1 cellular context compared by ENCODE assay signal in the genomic region with DNA sequence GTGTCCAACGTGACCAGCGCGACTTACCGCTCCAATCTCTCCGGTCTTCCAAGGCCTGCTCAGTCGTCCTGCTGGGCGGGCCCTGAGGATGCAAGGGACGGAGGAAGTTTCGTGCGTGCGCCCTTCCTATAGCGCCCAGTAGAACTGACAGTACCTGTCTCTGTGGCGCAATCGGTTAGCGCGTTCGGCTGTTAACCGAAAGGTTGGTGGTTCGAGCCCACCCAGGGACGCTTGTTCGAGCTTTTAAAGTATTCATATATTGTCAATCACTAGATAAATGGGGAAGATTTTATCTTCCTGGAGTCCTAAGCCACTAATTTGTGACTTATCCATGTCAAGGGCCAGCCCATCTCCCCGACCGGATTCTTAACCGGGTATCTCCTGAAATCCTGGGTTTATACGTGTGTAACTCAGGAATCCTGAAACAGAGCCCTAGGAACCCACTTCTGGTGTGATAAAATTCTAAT.
TF ChIP-seq lines count a peak whose summit lies in the region.

No MANE protein-coding gene starts in this region.

TF ChIP-seq in HepG2, 621 proteins besides CTCF, POLR2A, EP300 and RAD21 (continued from another document):
- TF ChIP-seq, protein P1, sequence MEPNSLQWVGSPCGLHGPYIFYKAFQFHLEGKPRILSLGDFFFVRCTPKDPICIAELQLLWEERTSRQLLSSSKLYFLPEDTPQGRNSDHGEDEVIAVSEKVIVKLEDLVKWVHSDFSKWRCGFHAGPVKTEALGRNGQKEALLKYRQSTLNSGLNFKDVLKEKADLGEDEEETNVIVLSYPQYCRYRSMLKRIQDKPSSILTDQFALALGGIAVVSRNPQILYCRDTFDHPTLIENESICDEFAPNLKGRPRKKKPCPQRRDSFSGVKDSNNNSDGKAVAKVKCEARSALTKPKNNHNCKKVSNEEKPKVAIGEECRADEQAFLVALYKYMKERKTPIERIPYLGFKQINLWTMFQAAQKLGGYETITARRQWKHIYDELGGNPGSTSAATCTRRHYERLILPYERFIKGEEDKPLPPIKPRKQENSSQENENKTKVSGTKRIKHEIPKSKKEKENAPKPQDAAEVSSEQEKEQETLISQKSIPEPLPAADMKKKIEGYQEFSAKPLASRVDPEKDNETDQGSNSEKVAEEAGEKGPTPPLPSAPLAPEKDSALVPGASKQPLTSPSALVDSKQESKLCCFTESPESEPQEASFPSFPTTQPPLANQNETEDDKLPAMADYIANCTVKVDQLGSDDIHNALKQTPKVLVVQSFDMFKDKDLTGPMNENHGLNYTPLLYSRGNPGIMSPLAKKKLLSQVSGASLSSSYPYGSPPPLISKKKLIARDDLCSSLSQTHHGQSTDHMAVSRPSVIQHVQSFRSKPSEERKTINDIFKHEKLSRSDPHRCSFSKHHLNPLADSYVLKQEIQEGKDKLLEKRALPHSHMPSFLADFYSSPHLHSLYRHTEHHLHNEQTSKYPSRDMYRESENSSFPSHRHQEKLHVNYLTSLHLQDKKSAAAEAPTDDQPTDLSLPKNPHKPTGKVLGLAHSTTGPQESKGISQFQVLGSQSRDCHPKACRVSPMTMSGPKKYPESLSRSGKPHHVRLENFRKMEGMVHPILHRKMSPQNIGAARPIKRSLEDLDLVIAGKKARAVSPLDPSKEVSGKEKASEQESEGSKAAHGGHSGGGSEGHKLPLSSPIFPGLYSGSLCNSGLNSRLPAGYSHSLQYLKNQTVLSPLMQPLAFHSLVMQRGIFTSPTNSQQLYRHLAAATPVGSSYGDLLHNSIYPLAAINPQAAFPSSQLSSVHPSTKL (CRISPR knock-in tag; IDR thresholded peaks at IDR 0.05): peak; percentile 22; the same call in 1 of the 2 replicates
- TF ChIP-seq SAP130 (CRISPR knock-in tag; IDR thresholded peaks at IDR 0.05; ENCODE audit: low read depth): peak; percentile 25; the same call in 1 of the 2 replicates
- TF ChIP-seq, protein P2, sequence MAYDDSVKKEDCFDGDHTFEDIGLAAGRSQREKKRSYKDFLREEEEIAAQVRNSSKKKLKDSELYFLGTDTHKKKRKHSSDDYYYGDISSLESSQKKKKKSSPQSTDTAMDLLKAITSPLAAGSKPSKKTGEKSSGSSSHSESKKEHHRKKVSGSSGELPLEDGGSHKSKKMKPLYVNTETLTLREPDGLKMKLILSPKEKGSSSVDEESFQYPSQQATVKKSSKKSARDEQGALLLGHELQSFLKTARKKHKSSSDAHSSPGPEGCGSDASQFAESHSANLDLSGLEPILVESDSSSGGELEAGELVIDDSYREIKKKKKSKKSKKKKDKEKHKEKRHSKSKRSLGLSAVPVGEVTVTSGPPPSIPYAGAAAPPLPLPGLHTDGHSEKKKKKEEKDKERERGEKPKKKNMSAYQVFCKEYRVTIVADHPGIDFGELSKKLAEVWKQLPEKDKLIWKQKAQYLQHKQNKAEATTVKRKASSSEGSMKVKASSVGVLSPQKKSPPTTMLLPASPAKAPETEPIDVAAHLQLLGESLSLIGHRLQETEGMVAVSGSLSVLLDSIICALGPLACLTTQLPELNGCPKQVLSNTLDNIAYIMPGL (CRISPR knock-in tag; IDR thresholded peaks at IDR 0.05; ENCODE audit: borderline replicate concordance in 1 of 2, low read depth in 1 of 2): peak; percentile 35 to 88; a peak in 1 of 4 replicates
- 0 out of 2 replicates have a peak, but pooled peaks have one; percentile 42 for TF ChIP-seq ZNF264 (CRISPR knock-in tag; IDR thresholded peaks at IDR 0.05)
- TF ChIP-seq KDM2A (CRISPR knock-in tag; IDR thresholded peaks at IDR 0.05; ENCODE audit: borderline replicate concordance, low read depth): peak; percentile 74; the same call in 1 of the 2 replicates
- TF ChIP-seq MAF1 (CRISPR knock-in tag; IDR thresholded peaks at IDR 0.05; ENCODE audit: borderline replicate concordance): peak; percentile 66; the same call in 1 of the 2 replicates
- TF ChIP-seq HNRNPLL (IDR thresholded peaks at IDR 0.05; ENCODE audit: low read depth, low read length, poor library complexity, severe bottlenecking): peak; percentile 23
- 0 out of 2 replicates have a peak, but pooled peaks have one; percentile 32 for TF ChIP-seq KDM3A (CRISPR knock-in tag; IDR thresholded peaks at IDR 0.05; ENCODE audit: low read depth)
- TF ChIP-seq SSRP1 (CRISPR knock-in tag; IDR thresholded peaks at IDR 0.05): 0 out of 2 replicates have a peak, but pooled peaks have one; percentile 56
- TF ChIP-seq FOXK1 (CRISPR knock-in tag; IDR thresholded peaks at IDR 0.05; ENCODE audit: borderline replicate concordance, low read depth): peak; percentile 17; the same call in 1 of the 2 replicates
- TF ChIP-seq HDAC2 (CRISPR knock-in tag; IDR thresholded peaks at IDR 0.05): 0 out of 2 replicates have a peak, but pooled peaks have one; percentile 17
- TF ChIP-seq, protein P3, sequence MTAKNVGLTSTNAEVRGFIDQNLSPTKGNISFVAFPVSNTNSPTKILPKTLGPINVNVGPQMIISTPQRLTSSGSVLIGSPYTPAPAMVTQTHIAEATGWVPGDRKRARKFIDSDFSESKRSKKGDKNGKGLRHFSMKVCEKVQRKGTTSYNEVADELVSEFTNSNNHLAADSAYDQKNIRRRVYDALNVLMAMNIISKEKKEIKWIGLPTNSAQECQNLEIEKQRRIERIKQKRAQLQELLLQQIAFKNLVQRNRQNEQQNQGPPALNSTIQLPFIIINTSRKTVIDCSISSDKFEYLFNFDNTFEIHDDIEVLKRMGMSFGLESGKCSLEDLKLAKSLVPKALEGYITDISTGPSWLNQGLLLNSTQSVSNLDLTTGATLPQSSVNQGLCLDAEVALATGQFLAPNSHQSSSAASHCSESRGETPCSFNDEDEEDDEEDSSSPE (CRISPR knock-in tag; IDR thresholded peaks at IDR 0.05): 0 out of 2 replicates have a peak, but pooled peaks have one; percentile 15
- peak; percentile 95 for TF ChIP-seq ZNF24 (IDR thresholded peaks at IDR 0.05)
